In genomic region chr1:119516680-119517079, GRCh38 we compare ENCODE assay signal across 2 cellular contexts.
TF ChIP-seq lines count a peak whose summit lies in the region.

No MANE protein-coding gene starts in this region.

TF ChIP-seq in HCT116, 20 proteins besides CTCF, POLR2A, EP300 and RAD21:
- no peak for TF ChIP-seq ZFX (IDR thresholded peaks at IDR 0.05)
- TF ChIP-seq ZBTB33 (IDR thresholded peaks at IDR 0.05; ENCODE audit: extremely low read depth, insufficient replicate concordance, low read length) = no peak
- no peak for TF ChIP-seq CBX3 (IDR thresholded peaks at IDR 0.05; ENCODE audit: low read depth)
- TF ChIP-seq ATF3 (IDR thresholded peaks at IDR 0.05) = no peak
- TF ChIP-seq JUND (IDR thresholded peaks at IDR 0.05) = no peak
- no peak for TF ChIP-seq REST (IDR thresholded peaks at IDR 0.05; ENCODE audit: low read depth)
- TF ChIP-seq EGR1 (IDR thresholded peaks at IDR 0.05; ENCODE audit: low read depth) = no peak
- TF ChIP-seq ZNF274 (IDR thresholded peaks at IDR 0.05; ENCODE audit: low read depth, low read length) = no peak

TF ChIP-seq in GM12878, 131 proteins besides CTCF, POLR2A, EP300 and RAD21:
- TF ChIP-seq SRF (IDR thresholded peaks at IDR 0.05; ENCODE audit: low read depth in 2 of 2, low read length in 2 of 2) (no peak), NFIC (IDR thresholded peaks at IDR 0.05; ENCODE audit: low read depth, low read length) (no peak), DPF2 (IDR thresholded peaks at IDR 0.05) (no peak), TCF12 (IDR thresholded peaks at IDR 0.05; ENCODE audit: low read depth, low read length) (no peak), POLR2AphosphoS5 (IDR thresholded peaks at IDR 0.05; ENCODE audit: low read length) (no peak), CBFB (IDR thresholded peaks at IDR 0.05; ENCODE audit: low read depth) (no peak), PAX5 (IDR thresholded peaks at IDR 0.05; ENCODE audit: borderline replicate concordance, low read depth, low read length) (no peak), CBX3 (IDR thresholded peaks at IDR 0.05; ENCODE audit: borderline replicate concordance, low read depth) (no peak), KAT2A (conservative IDR thresholded peaks at IDR 0.05; ENCODE audit: control insufficient read depth, low read depth, low read length) (no peak), PRDM15 (CRISPR knock-in tag; IDR thresholded peaks at IDR 0.05) (no peak), ZNF622 (IDR thresholded peaks at IDR 0.05) (no peak), SUPT20H (IDR thresholded peaks at IDR 0.05; ENCODE audit: borderline replicate concordance, control insufficient read depth, low read depth, low read length) (no peak), YY1 (IDR thresholded peaks at IDR 0.05; ENCODE audit: low read depth, low read length) (no peak), FOS (IDR thresholded peaks at IDR 0.05; ENCODE audit: borderline replicate concordance, extremely low read depth, insufficient read length) (no peak), HDGF (IDR thresholded peaks at IDR 0.05) (no peak), ZNF24 (IDR thresholded peaks at IDR 0.05) (no peak)
